1 cellular context compared by ENCODE assay signal in genomic region chr13:95067303-95067702, GRCh38.
TF ChIP-seq lines count a peak whose summit lies in the region.

No MANE protein-coding gene starts in this region.

TF ChIP-seq in SK-N-SH, 30 proteins besides CTCF, POLR2A, EP300 and RAD21 (continued from another document):
- TF ChIP-seq RCOR1 (IDR thresholded peaks at IDR 0.05; ENCODE audit: low read length) (no peak), POLR2AphosphoS5 (IDR thresholded peaks at IDR 0.05; ENCODE audit: low read depth, low read length) (no peak), GABPA (IDR thresholded peaks at IDR 0.05; ENCODE audit: low read depth) (no peak), TEAD4 (IDR thresholded peaks at IDR 0.05; ENCODE audit: borderline replicate concordance, insufficient read depth) (no peak), CHD2 (IDR thresholded peaks at IDR 0.05; ENCODE audit: low read length, partially characterized antibody) (no peak), ELF1 (IDR thresholded peaks at IDR 0.05) (no peak), MAX (IDR thresholded peaks at IDR 0.05; ENCODE audit: low read depth) (no peak), GATA2 (CRISPR knock-in tag; IDR thresholded peaks at IDR 0.05) (no peak)
- TF ChIP-seq, protein P1, sequence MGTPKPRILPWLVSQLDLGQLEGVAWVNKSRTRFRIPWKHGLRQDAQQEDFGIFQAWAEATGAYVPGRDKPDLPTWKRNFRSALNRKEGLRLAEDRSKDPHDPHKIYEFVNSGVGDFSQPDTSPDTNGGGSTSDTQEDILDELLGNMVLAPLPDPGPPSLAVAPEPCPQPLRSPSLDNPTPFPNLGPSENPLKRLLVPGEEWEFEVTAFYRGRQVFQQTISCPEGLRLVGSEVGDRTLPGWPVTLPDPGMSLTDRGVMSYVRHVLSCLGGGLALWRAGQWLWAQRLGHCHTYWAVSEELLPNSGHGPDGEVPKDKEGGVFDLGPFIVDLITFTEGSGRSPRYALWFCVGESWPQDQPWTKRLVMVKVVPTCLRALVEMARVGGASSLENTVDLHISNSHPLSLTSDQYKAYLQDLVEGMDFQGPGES (IDR thresholded peaks at IDR 0.05; ENCODE audit: low read depth, low read length): no peak
- TF ChIP-seq, protein P2, sequence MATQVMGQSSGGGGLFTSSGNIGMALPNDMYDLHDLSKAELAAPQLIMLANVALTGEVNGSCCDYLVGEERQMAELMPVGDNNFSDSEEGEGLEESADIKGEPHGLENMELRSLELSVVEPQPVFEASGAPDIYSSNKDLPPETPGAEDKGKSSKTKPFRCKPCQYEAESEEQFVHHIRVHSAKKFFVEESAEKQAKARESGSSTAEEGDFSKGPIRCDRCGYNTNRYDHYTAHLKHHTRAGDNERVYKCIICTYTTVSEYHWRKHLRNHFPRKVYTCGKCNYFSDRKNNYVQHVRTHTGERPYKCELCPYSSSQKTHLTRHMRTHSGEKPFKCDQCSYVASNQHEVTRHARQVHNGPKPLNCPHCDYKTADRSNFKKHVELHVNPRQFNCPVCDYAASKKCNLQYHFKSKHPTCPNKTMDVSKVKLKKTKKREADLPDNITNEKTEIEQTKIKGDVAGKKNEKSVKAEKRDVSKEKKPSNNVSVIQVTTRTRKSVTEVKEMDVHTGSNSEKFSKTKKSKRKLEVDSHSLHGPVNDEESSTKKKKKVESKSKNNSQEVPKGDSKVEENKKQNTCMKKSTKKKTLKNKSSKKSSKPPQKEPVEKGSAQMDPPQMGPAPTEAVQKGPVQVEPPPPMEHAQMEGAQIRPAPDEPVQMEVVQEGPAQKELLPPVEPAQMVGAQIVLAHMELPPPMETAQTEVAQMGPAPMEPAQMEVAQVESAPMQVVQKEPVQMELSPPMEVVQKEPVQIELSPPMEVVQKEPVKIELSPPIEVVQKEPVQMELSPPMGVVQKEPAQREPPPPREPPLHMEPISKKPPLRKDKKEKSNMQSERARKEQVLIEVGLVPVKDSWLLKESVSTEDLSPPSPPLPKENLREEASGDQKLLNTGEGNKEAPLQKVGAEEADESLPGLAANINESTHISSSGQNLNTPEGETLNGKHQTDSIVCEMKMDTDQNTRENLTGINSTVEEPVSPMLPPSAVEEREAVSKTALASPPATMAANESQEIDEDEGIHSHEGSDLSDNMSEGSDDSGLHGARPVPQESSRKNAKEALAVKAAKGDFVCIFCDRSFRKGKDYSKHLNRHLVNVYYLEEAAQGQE (IDR thresholded peaks at IDR 0.05; ENCODE audit: low read depth, low read length): no peak
